ENCODE assay signal across 18 cellular contexts in the genomic region with DNA sequence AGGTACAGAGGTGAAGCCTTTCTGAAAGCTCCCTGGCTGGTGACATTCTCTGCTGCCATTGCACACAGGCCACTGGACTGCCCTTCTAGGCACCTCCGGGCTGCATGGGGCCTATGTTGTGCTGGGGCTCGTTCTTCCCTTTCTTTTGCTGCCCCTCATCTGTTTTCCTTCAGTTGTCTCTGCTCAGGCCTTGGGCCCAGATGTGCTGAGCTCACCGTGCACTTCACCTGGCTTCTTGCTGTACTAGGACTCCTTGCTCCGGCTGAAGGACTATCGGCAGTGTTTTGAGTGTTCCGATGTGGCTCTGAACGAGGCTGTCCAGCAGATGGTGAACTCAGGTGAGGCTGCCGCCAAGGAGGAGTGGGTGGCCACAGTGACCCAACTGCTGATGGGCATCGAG. TPM values are rescaled to one million over a fixed set of nuclear protein-coding genes. Genes with fewer than 3 reads are reported as not detected.
DNase-seq lines count a peak whose midpoint lies in the region; ATAC-seq, FAIRE-seq and TF ChIP-seq lines count a peak whose summit lies in the region.
"Had no signal": no experiment of that assay in that cellular context is flagged by ENCODE, and none has a peak within 500 bp of the region (broad histone marks: within the 10 kb centered on the region; RNA-seq: fewer than 3 reads in every experiment).

No MANE protein-coding gene starts in this region.

- H3K4me2 ChIP-seq in MM.1S (ENCODE audit: low read depth, low read length) = peak overlapping the region; percentile 57
- H3K4me2 ChIP-seq: A549 had no signal

- TF ChIP-seq CTCF in MM.1S (IDR thresholded peaks at IDR 0.05; ENCODE audit: low read length) (no peak), bronchial epithelial cell (IDR thresholded peaks at IDR 0.05; ENCODE audit: insufficient read depth, low read length, severe bottlenecking) (no peak), upper lobe of right lung (IDR thresholded peaks at IDR 0.05) (no peak)

- H2AFZ ChIP-seq in MM.1S (ENCODE audit: low read length) = no peak overlapping the region

- no peak for TF ChIP-seq POLR2A in H54 (IDR thresholded peaks at IDR 0.05; ENCODE audit: low read depth, low read length)

- H3K9ac ChIP-seq in MM.1S (ENCODE audit: low read length) = peak overlapping the region; percentile 44; the same call in 1 of the 2 replicates

- DNase-seq in cardiac septum (ENCODE audit: low spot score) = peak; percentile 59
- DNase-seq in left ventricle myocardium superior = no peak
- no peak for DNase-seq in MM.1S
- no peak for DNase-seq in bronchial epithelial cell (ENCODE audit: low read depth)
- DNase-seq in upper lobe of right lung = peak; percentile 30
- DNase-seq in NCI-H187 (lab: John Stamatoyannopoulos, UW) = no peak
- DNase-seq in H54 (ENCODE audit: insufficient read length, low spot score) = no peak
- no peak for DNase-seq in activated CD4-positive, CD25-positive, alpha-beta regulatory T cell (lab: John Stamatoyannopoulos, UW)
- DNase-seq: CD8-positive, alpha-beta T cell; COR-L47; DND-41; GF-D8; HCEC 1CT; HFFc6 had no signal

- H3K9me3 ChIP-seq in MM.1S (replicated peaks; ENCODE audit: insufficient read depth, low read length) (no peaks in the 10 kb centered on the region), upper lobe of right lung (no peaks in the 10 kb centered on the region)
- H3K9me3 ChIP-seq: A549 had no signal

- H3K27ac ChIP-seq in MM.1S (ENCODE audit: low read length) (peak overlapping the region; percentile 87), upper lobe of right lung (no peak overlapping the region)
- H3K27ac ChIP-seq: A549, C4-2B had no signal

- H3F3A ChIP-seq in MM.1S (ENCODE audit: insufficient read depth, low read length) = peaks cover 24% of the 10 kb centered on the region

- peaks cover 12% of the 10 kb centered on the region; the same call in 1 of the 2 replicates for H3K79me2 ChIP-seq in MM.1S (ENCODE audit: low read length)

- H3K9me2 ChIP-seq in MM.1S (replicated peaks; ENCODE audit: insufficient read depth, low read length) = no peaks in the 10 kb centered on the region

- H3K4me1 ChIP-seq in MM.1S (ENCODE audit: low read length) = peaks cover 34% of the 10 kb centered on the region
- H3K4me1 ChIP-seq in upper lobe of right lung = no peaks in the 10 kb centered on the region
- H3K4me1 ChIP-seq: A549 had no signal

- peaks cover 3% of the 10 kb centered on the region; the same call in 1 of the 2 replicates for H3K36me3 ChIP-seq in MM.1S (replicated peaks; ENCODE audit: insufficient read depth, low read length)
- peaks cover 32% of the 10 kb centered on the region for H3K36me3 ChIP-seq in bronchial epithelial cell (ENCODE audit: control insufficient read depth, insufficient read depth, low read length)
- peaks cover 78% of the 10 kb centered on the region for H3K36me3 ChIP-seq in upper lobe of right lung

- H3K4me3 ChIP-seq in MM.1S (ENCODE audit: low read length) (0 out of 2 replicates have a peak overlapping the region, but pooled peaks have one; percentile 4), bronchial epithelial cell (ENCODE audit: low read depth, low read length) (no peak overlapping the region), upper lobe of right lung (no peak overlapping the region)
- H3K4me3 ChIP-seq: A549 had no signal

- peak; percentile 82 for FAIRE-seq in bronchial epithelial cell (lab: Jason Lieb, UNC)
- FAIRE-seq in H54 (lab: Jason Lieb, UNC) = no peak
- FAIRE-seq: A549, GM19239, H1 had no signal

- H3K27me3 ChIP-seq in MM.1S (replicated peaks; ENCODE audit: insufficient read depth, low read length) (no peaks in the 10 kb centered on the region), bronchial epithelial cell (ENCODE audit: control insufficient read depth, insufficient read depth, low read length) (no peaks in the 10 kb centered on the region), upper lobe of right lung (no peaks in the 10 kb centered on the region)

- no peaks in the 10 kb centered on the region for H4K20me1 ChIP-seq in MM.1S (ENCODE audit: insufficient read depth, low read length)

- intact Hi-C loops in cardiac septum (cut with DNase I) = no loop called here
- intact Hi-C loops in left ventricle myocardium superior (cut with micrococcal nuclease) = no loop called here
- intact Hi-C loops in upper lobe of right lung (cut with DNase I) = no loop called here

- ATAC-seq in left ventricle myocardium superior = no peak
- no peak for ATAC-seq in upper lobe of right lung
- ATAC-seq: A549; CD8-positive, alpha-beta T cell had no signal

RNA-seq across cellular contexts. Expression of gene CABIN1, which starts 59.4 kb away (rescaled TPM):
- total RNA-seq in cardiac septum (38.0 TPM), left ventricle myocardium superior (40.2 TPM), bronchial epithelial cell (15.8 and 26.5 TPM in 2 replicates), upper lobe of right lung (92.0 TPM)

Comparison
In these comparisons a context has a peak if more than half of its experiments do, and no peak if none do; other contexts are left out.
1. DNase-seq: peak in cardiac septum (single experiment) and upper lobe of right lung (single experiment); none in left ventricle myocardium superior (single experiment), MM.1S (single experiment), bronchial epithelial cell (single experiment), NCI-H187 (0 of 2), H54 (single experiment) and activated CD4-positive, CD25-positive, alpha-beta regulatory T cell (0 of 4).